In the genomic region with DNA sequence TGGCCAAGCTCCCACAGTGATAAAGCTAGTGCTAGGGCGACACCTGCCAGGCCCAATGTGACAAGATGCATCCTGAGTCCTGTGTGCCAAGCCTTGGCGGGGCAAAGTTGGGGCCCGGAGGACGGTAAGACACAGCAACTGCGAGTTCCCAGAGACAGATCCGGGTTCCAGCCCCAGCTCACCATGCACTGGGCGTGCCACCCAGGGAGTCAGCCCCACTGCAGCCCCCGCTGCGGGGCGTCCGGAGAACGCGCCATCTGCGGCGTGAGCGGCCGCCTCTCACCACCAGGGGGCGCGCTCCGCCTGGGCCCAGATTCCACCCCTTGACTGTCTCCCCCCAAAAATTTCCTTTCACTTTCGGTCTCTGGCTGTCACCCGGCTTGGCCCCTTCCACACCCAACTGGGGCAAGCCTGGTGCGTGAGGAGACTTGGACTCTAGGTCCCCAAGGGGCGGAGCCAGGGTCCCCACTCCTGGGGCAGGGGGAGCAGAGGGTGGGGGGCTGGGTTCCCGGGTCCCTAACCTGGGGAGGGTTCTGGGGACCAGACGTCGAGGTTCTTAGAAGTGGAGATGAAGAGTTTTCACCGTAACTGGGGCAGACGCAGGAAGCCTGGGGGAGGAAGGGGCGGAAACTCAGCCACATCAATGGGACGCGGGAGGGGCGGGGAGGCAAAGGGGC, we compare ENCODE assay signal across 8 cellular contexts. TPM values are rescaled to one million over a fixed set of nuclear protein-coding genes. Genes with fewer than 3 reads are reported as not detected.
DNase-seq lines count a peak whose midpoint lies in the region; ATAC-seq and TF ChIP-seq lines count a peak whose summit lies in the region.

A gene with protein sequence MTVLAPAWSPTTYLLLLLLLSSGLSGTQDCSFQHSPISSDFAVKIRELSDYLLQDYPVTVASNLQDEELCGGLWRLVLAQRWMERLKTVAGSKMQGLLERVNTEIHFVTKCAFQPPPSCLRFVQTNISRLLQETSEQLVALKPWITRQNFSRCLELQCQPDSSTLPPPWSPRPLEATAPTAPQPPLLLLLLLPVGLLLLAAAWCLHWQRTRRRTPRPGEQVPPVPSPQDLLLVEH (plus strand): TSS at position 348 of the 677 bp plus-strand sequence. CDS start 425 bp downstream, outside the sequence.

- ATAC-seq in GM18861 (IDR thresholded peaks at IDR 0.05; ENCODE audit: unreplicated experiment) (peak; percentile 40), HG03521 (IDR thresholded peaks at IDR 0.05; ENCODE audit: unreplicated experiment) (peak; percentile 43)
- peak; percentile 72 for ATAC-seq in naive thymus-derived CD4-positive, alpha-beta T cell

- H2AFZ ChIP-seq in OCI-LY7 (ENCODE audit: low read length), result peak within 1 kb of the TSS; percentile 62

- no TSS peak for BruUV-seq in OCI-LY7 (replicated peaks; lab: Mats Ljungman, UMichigan)

- no peaks in the 10 kb centered on the region for H3K9me3 ChIP-seq in OCI-LY7 (ENCODE audit: low read length)
- no peaks in the 10 kb centered on the region for H3K9me3 ChIP-seq in esophagus squamous epithelium
- H3K9me3 ChIP-seq in naive thymus-derived CD4-positive, alpha-beta T cell (ENCODE audit: control insufficient read depth in 2 of 3, low read length in 3 of 3), result no peaks in the 10 kb centered on the region

- CTCF ChIA-PET in OCI-LY7 (lab: Charles Lee; ENCODE audit: unreplicated experiment), result interaction anchor here (1.2 kb wide), 1 partner anchor 21 kb away, joined by 3 read pairs; a partner anchor contains a TSS
- CTCF ChIA-PET in naive thymus-derived CD4-positive, alpha-beta T cell (lab: Charles Lee), result interaction anchor here (0.5 to 5.9 kb wide), 19 partner anchors 8 to 453 kb away, joined by 3 to 83 read pairs (median 4); a partner anchor contains a TSS

- peak within 1 kb of the TSS; percentile 97 for H3K4me2 ChIP-seq in OCI-LY7 (ENCODE audit: low read length)

- H3K36me3 ChIP-seq in OCI-LY7 (ENCODE audit: insufficient read depth, low read length) (peaks cover 21% of the 10 kb centered on the region; the same call in 1 of the 2 replicates), esophagus squamous epithelium (no peaks in the 10 kb centered on the region)
- H3K36me3 ChIP-seq in naive thymus-derived CD4-positive, alpha-beta T cell (ENCODE audit: control insufficient read depth in 2 of 3, insufficient read depth in 3 of 3, low read length in 3 of 3), result peaks cover 0 to 32% (median 0%) of the 10 kb centered on the region in 3 experiments

- H3K9me3 Mint-ChIP-seq in activated T-cell treated with anti-CD3 and anti-CD28 coated beads, Interleukin-2, amount 50 U/mL, for 24 hours, result no peaks in the 10 kb centered on the region
- H3K9me3 Mint-ChIP-seq in naive thymus-derived CD4-positive, alpha-beta T cell, result peaks cover 0 to 3% (median 0%) of the 10 kb centered on the region in 11 donors

- no peaks in the 10 kb centered on the region for H3K79me2 ChIP-seq in OCI-LY7 (ENCODE audit: insufficient read depth, low read depth, low read length)

- intact Hi-C loops in OCI-LY7 (cut with micrococcal nuclease; ENCODE audit: unreplicated experiment), result no loop called here
- intact Hi-C loops in esophagus squamous epithelium (cut with DNase I), result no loop called here
- intact Hi-C loops in naive thymus-derived CD4-positive, alpha-beta T cell (cut with micrococcal nuclease), result loop anchor here (1.0 to 10.0 kb wide), 10 partner anchors 13 to 359 kb away; a partner anchor contains a TSS

- TF ChIP-seq POLR2A in esophagus squamous epithelium (IDR thresholded peaks at IDR 0.05), result no peak

- TF ChIP-seq CTCF in OCI-LY7 (conservative IDR thresholded peaks at IDR 0.05; ENCODE audit: low read length) (peak; percentile 99), esophagus squamous epithelium (IDR thresholded peaks at IDR 0.05) (peak; percentile 98 to 100 (median 99))

- H3K27ac ChIP-seq in OCI-LY7 (ENCODE audit: low read depth, low read length, poor library complexity, severe bottlenecking), result peak within 1 kb of the TSS; percentile 44
- H3K27ac ChIP-seq in esophagus squamous epithelium, result peak within 1 kb of the TSS; percentile 91 to 95 (median 92)
- H3K27ac ChIP-seq in naive thymus-derived CD4-positive, alpha-beta T cell (ENCODE audit: low read depth, low read length), result peak within 1 kb of the TSS; percentile 99

- peak; percentile 93 for DNase-seq in AG08395 (ENCODE audit: low spot score)
- peak; percentile 87 for DNase-seq in OCI-LY7 (ENCODE audit: low spot score)
- DNase-seq in activated T-cell treated with anti-CD3 and anti-CD28 coated beads, Interleukin-2, amount 50 U/mL, for 24 hours, result peak; percentile 96
- no peak for DNase-seq in esophagus squamous epithelium (lab: John Stamatoyannopoulos, UW)
- peak; percentile 91 to 98 (median 96) for DNase-seq in naive thymus-derived CD4-positive, alpha-beta T cell
- DNase-seq in stimulated activated naive CD4-positive, alpha-beta T cell (lab: John Stamatoyannopoulos, UW), result peak; percentile 92 to 98 (median 94)

- WGBS in esophagus squamous epithelium, 2 donors, result 0% methylated on average over 13 to 22 of the region's 33 CpGs

- H3K9me2 ChIP-seq in OCI-LY7 (ENCODE audit: insufficient read depth, low read length), result no peaks in the 10 kb centered on the region

- H3K27ac Mint-ChIP-seq in activated T-cell treated with anti-CD3 and anti-CD28 coated beads, Interleukin-2, amount 50 U/mL, for 24 hours, result peak within 1 kb of the TSS; percentile 92
- H3K27ac Mint-ChIP-seq in naive thymus-derived CD4-positive, alpha-beta T cell, result peak within 1 kb of the TSS; percentile 95 to 100 (median 98)

- peak within 1 kb of the TSS; percentile 81 for H3K4me3 Mint-ChIP-seq in activated T-cell treated with anti-CD3 and anti-CD28 coated beads, Interleukin-2, amount 50 U/mL, for 24 hours
- peak within 1 kb of the TSS; percentile 91 to 100 (median 96) for H3K4me3 Mint-ChIP-seq in naive thymus-derived CD4-positive, alpha-beta T cell

- peaks cover 61% of the 10 kb centered on the region for H3K4me1 Mint-ChIP-seq in activated T-cell treated with anti-CD3 and anti-CD28 coated beads, Interleukin-2, amount 50 U/mL, for 24 hours (ENCODE audit: low read depth)
- H3K4me1 Mint-ChIP-seq in naive thymus-derived CD4-positive, alpha-beta T cell, result peaks cover 18 to 62% (median 51%) of the 10 kb centered on the region in 7 donors

- no peaks in the 10 kb centered on the region for H3K27me3 ChIP-seq in esophagus squamous epithelium
- H3K27me3 ChIP-seq in naive thymus-derived CD4-positive, alpha-beta T cell (ENCODE audit: control insufficient read depth in 2 of 2, insufficient read depth in 2 of 2, low read length in 2 of 2), result no peaks in the 10 kb centered on the region

- H3K4me3 ChIP-seq in OCI-LY7 (ENCODE audit: low read depth, low read length, poor library complexity, severe bottlenecking), result peak within 1 kb of the TSS; percentile 69
- H3K4me3 ChIP-seq in esophagus squamous epithelium, result peak within 1 kb of the TSS; percentile 82 to 90 (median 86)
- H3K4me3 ChIP-seq in naive thymus-derived CD4-positive, alpha-beta T cell (ENCODE audit: low read length), result peak within 1 kb of the TSS; percentile 87

- H3K4me1 ChIP-seq in OCI-LY7 (ENCODE audit: insufficient read depth, low read length, poor library complexity, severe bottlenecking), result peaks cover 42% of the 10 kb centered on the region
- peaks cover 7 to 64% (median 32%) of the 10 kb centered on the region in 3 donors for H3K4me1 ChIP-seq in esophagus squamous epithelium
- peaks cover 50 to 52% of the 10 kb centered on the region in 2 donors for H3K4me1 ChIP-seq in naive thymus-derived CD4-positive, alpha-beta T cell (ENCODE audit: control insufficient read depth in 2 of 2, insufficient read depth in 2 of 2, low read length in 2 of 2)

- H3K36me3 Mint-ChIP-seq in activated T-cell treated with anti-CD3 and anti-CD28 coated beads, Interleukin-2, amount 50 U/mL, for 24 hours (ENCODE audit: low read depth), result peaks cover 42% of the 10 kb centered on the region
- peaks cover 5 to 29% (median 15%) of the 10 kb centered on the region in 5 donors for H3K36me3 Mint-ChIP-seq in naive thymus-derived CD4-positive, alpha-beta T cell

- POLR2A ChIA-PET in OCI-LY7 (lab: Charles Lee), result interaction anchor here (0.6 to 1.4 kb wide), 2 partner anchors 15 to 20 kb away, joined by 3 to 4 read pairs; no protein-coding TSS in a partner anchor
- POLR2A ChIA-PET in naive thymus-derived CD4-positive, alpha-beta T cell (lab: Charles Lee), result interaction anchor here (0.5 to 6.2 kb wide), 16 partner anchors 14 to 1216 kb away, joined by 3 to 226 read pairs (median 4); a partner anchor contains a TSS

- no peaks in the 10 kb centered on the region for H3K27me3 Mint-ChIP-seq in activated T-cell treated with anti-CD3 and anti-CD28 coated beads, Interleukin-2, amount 50 U/mL, for 24 hours
- no peaks in the 10 kb centered on the region for H3K27me3 Mint-ChIP-seq in naive thymus-derived CD4-positive, alpha-beta T cell

- H4K20me1 ChIP-seq in OCI-LY7 (ENCODE audit: insufficient read depth, low read length), result no peaks in the 10 kb centered on the region

RNA-seq across cellular contexts. Expression of the gene that starts here (rescaled TPM):
- total RNA-seq in OCI-LY7 (2014; rRNA removed; shearing (Covaris generic)), result 8.2 and 10.1 TPM in 2 replicates
- total RNA-seq in OCI-LY7 (2022) (8.4 and 11.7 TPM in 2 replicates), esophagus squamous epithelium (1 to 10 TPM in 3 of 4 donors, under 1 TPM in 1; 0.75 to 4.2 (median 2.7) TPM)
- total RNA-seq in naive thymus-derived CD4-positive, alpha-beta T cell, result 100 to 1,000 TPM in 3 of 5 experiments, 10 to 100 TPM in 2; 90.6 to 401 (median 280) TPM
- 100 to 1,000 TPM; 148 to 168 TPM for polyA plus RNA-seq in naive thymus-derived CD4-positive, alpha-beta T cell

Comparison
In these comparisons a context has a peak if more than half of its experiments do, and no peak if none do; other contexts are left out.
1. RNA of the gene that starts here (total RNA-seq): 90.6 to 401 TPM in naive thymus-derived CD4-positive, alpha-beta T cell; 8.2 to 11.7 TPM in OCI-LY7 and 0.75 to 4.2 TPM in esophagus squamous epithelium; every median in the first group is over 4 times any median in the second.
2. H3K27ac ChIP-seq: peak in every context shown above with its lines; median percentile 99 in naive thymus-derived CD4-positive, alpha-beta T cell; 92 in esophagus squamous epithelium; 44 in OCI-LY7.
3. intact Hi-C loops: an anchor here in naive thymus-derived CD4-positive, alpha-beta T cell (1.0 to 10.0 kb wide); none called in OCI-LY7 and esophagus squamous epithelium.
4. Peak in every context shown above with its lines, with median percentiles within 50 percentile points of each other: ATAC-seq and H3K4me3 ChIP-seq.